10 cellular contexts compared by ENCODE assay signal in genomic region chr19:38676023-38676877, GRCh38. TPM values are rescaled to one million over a fixed set of nuclear protein-coding genes. Genes with fewer than 3 reads are reported as not detected.
DNase-seq lines count a peak whose midpoint lies in the region; ATAC-seq, FAIRE-seq and TF ChIP-seq lines count a peak whose summit lies in the region.
"Had no signal": no experiment of that assay in that cellular context is flagged by ENCODE, and none has a peak within 500 bp of the region (broad histone marks: within the 10 kb centered on the region; RNA-seq: fewer than 3 reads in every experiment).

No MANE protein-coding gene starts in this region.

- no peak overlapping the region for H2AK5ac ChIP-seq in H1 (ENCODE audit: low read depth, low read length)

- H2BK5ac ChIP-seq in H1 (ENCODE audit: low read depth, low read length), result peak overlapping the region; percentile 61; the same call in 1 of the 2 replicates

- H3K9me3 ChIP-seq in CD4-positive, CD25-positive, alpha-beta regulatory T cell (ENCODE audit: control insufficient read depth in 2 of 2, low read length in 2 of 2), result no peaks in the 10 kb centered on the region
- H3K9me3 ChIP-seq in PC-9 (ENCODE audit: insufficient read depth, low read depth) (no peaks in the 10 kb centered on the region), H1 (ENCODE audit: insufficient read depth in 2 of 2, low read depth in 1 of 2, low read length in 1 of 2) (no peaks in the 10 kb centered on the region), BE2C (no peaks in the 10 kb centered on the region)

- H2BK120ac ChIP-seq in H1 (replicated peaks; ENCODE audit: low read depth, low read length), result no peak overlapping the region

- peaks cover 58% of the 10 kb centered on the region for H4K20me1 ChIP-seq in PC-9 (ENCODE audit: insufficient read depth)
- H4K20me1 ChIP-seq in H1 (replicated peaks in 1 of 2; ENCODE audit: control insufficient read depth in 1 of 2, insufficient read depth in 2 of 2, low read length in 2 of 2), result peaks cover 6 to 25% of the 10 kb centered on the region in 2 experiments

- H3K27me3 ChIP-seq in CD4-positive, CD25-positive, alpha-beta regulatory T cell (ENCODE audit: control insufficient read depth, insufficient read depth, low read length), result no peaks in the 10 kb centered on the region
- H3K27me3 ChIP-seq in PC-9 (ENCODE audit: insufficient read depth, low read depth), result no peaks in the 10 kb centered on the region
- H3K27me3 ChIP-seq in H1 (replicated peaks in 1 of 4; ENCODE audit: control insufficient read depth in 3 of 4, extremely low read depth in 1 of 4, insufficient read depth in 3 of 4, low read length in 3 of 4), result no peaks in the 10 kb centered on the region
- H3K27me3 ChIP-seq in BE2C, result no peaks in the 10 kb centered on the region

- H2BK15ac ChIP-seq in H1 (ENCODE audit: low read length), result no peak overlapping the region

- no peak overlapping the region for H2BK12ac ChIP-seq in H1 (ENCODE audit: low read depth, low read length)

- TF ChIP-seq EP300 in H1 (IDR thresholded peaks at IDR 0.05; ENCODE audit: borderline replicate concordance in 1 of 2, low read depth in 2 of 2, low read length in 2 of 2), result no peak

- TF ChIP-seq RAD21 in H1 (IDR thresholded peaks at IDR 0.05 in 1 of 2, conservative IDR thresholded peaks at IDR 0.05 in 1 of 2; ENCODE audit: low read depth in 2 of 2, low read length in 2 of 2), result no peak

- peak overlapping the region; percentile 10 for H3K4me3 ChIP-seq in CD4-positive, CD25-positive, alpha-beta regulatory T cell (ENCODE audit: low read depth, low read length)
- H3K4me3 ChIP-seq in PC-9, result no peak overlapping the region
- no peak overlapping the region for H3K4me3 ChIP-seq in H1 (ENCODE audit: extremely low read depth in 1 of 4, insufficient read depth in 2 of 4, low read depth in 3 of 4, low read length in 4 of 4)
- no peak overlapping the region for H3K4me3 ChIP-seq in BE2C (ENCODE audit: low read depth, low read length)

- no peak for TF ChIP-seq CTCF in PC-9 (conservative IDR thresholded peaks at IDR 0.05)
- no peak for TF ChIP-seq CTCF in H1 (IDR thresholded peaks at IDR 0.05; ENCODE audit: control extremely low read depth in 1 of 3, insufficient read depth in 1 of 3, low read depth in 1 of 3, low read length in 3 of 3)
- TF ChIP-seq CTCF in nephron (IDR thresholded peaks at IDR 0.05; ENCODE audit: unreplicated experiment in 3 of 3), result no peak
- no peak for TF ChIP-seq CTCF in BE2C (IDR thresholded peaks at IDR 0.05; ENCODE audit: low read depth, low read length)

- no peaks in the 10 kb centered on the region for H3K9me3 Mint-ChIP-seq in CD4-positive, CD25-positive, alpha-beta regulatory T cell
- H3K9me3 Mint-ChIP-seq in nephron, result no peaks in the 10 kb centered on the region

- H3K56ac ChIP-seq in H1 (replicated peaks; ENCODE audit: insufficient read length, low read depth, low read length), result no peak overlapping the region

- no peaks in the 10 kb centered on the region for H3K9me2 ChIP-seq in PC-9 (ENCODE audit: insufficient read depth)

- no peak overlapping the region; the same call in 1 of the 2 replicates for H4K8ac ChIP-seq in H1 (ENCODE audit: extremely low read depth, insufficient read depth, low read length)

- CTCF ChIA-PET in PC-9 (lab: Charles Lee) (no interaction called here), H1 (lab: Charles Lee; ENCODE audit: partially characterized antibody) (interaction anchor here (1.0 to 3.3 kb wide), 8 partner anchors 10 to 65 kb away, joined by 3 to 10 read pairs (median 5); no protein-coding TSS in a partner anchor)

- H3K27ac Mint-ChIP-seq in CD4-positive, CD25-positive, alpha-beta regulatory T cell, result peak overlapping the region; percentile 85 to 95 (median 89)
- peak overlapping the region; percentile 91 to 99 (median 99) for H3K27ac Mint-ChIP-seq in nephron

- H3K14ac ChIP-seq in H1 (ENCODE audit: insufficient read length), result no peak overlapping the region

- H2AFZ ChIP-seq in PC-9 (no peak overlapping the region), H1 (ENCODE audit: low read length) (no peak overlapping the region)

- H2BK20ac ChIP-seq in H1 (ENCODE audit: low read length), result no peak overlapping the region

- peak overlapping the region; percentile 60 for H3K27ac ChIP-seq in CD4-positive, CD25-positive, alpha-beta regulatory T cell (ENCODE audit: insufficient read depth, low read length, poor library complexity, severe bottlenecking)
- peak overlapping the region; percentile 37; the same call in 1 of the 2 replicates for H3K27ac ChIP-seq in PC-9
- H3K27ac ChIP-seq in H1 (ENCODE audit: low read depth, low read length), result 0 out of 2 replicates have a peak overlapping the region, but pooled peaks have one; percentile 5

- no peaks in the 10 kb centered on the region for H3K23me2 ChIP-seq in H1 (ENCODE audit: low read depth, low read length)

- H3K4me3 Mint-ChIP-seq in CD4-positive, CD25-positive, alpha-beta regulatory T cell, result peak overlapping the region in 3 of 4 donors; percentile 13 to 92 (median 81)
- H3K4me3 Mint-ChIP-seq in nephron, result peak overlapping the region in 2 of 3 experiments; percentile 21 to 28

- POLR2A ChIA-PET in PC-9 (lab: Charles Lee; ENCODE audit: unreplicated experiment), result no interaction called here
- POLR2A ChIA-PET in H1 (lab: Charles Lee; ENCODE audit: partially characterized antibody), result interaction anchor here (1.0 to 23.4 kb wide), 3 partner anchors 14 to 39 kb away, joined by 4 to 495 read pairs (median 4); partner anchors contain the start of gene ACTN4

- H3K9ac ChIP-seq in H1 (replicated peaks in 1 of 4; ENCODE audit: extremely low read depth in 1 of 4, low read depth in 3 of 4, low read length in 3 of 4), result no peak overlapping the region

- H3K23ac ChIP-seq in H1 (ENCODE audit: insufficient read length), result no peak overlapping the region

- peaks cover 12 to 89% (median 65%) of the 10 kb centered on the region in 4 donors for H3K4me1 Mint-ChIP-seq in CD4-positive, CD25-positive, alpha-beta regulatory T cell
- H3K4me1 Mint-ChIP-seq in nephron, result peaks cover 74% of the 10 kb centered on the region

- no peak for ATAC-seq in CD4-positive, CD25-positive, alpha-beta regulatory T cell (ENCODE audit: low read depth in 2 of 2)
- ATAC-seq in GM21786 (IDR thresholded peaks at IDR 0.05; ENCODE audit: unreplicated experiment), result no peak

- intact Hi-C loops in PC-9 (cut with micrococcal nuclease; ENCODE audit: unreplicated experiment), result no loop called here

- no peaks in the 10 kb centered on the region for H3K36me3 ChIP-seq in CD4-positive, CD25-positive, alpha-beta regulatory T cell (ENCODE audit: control insufficient read depth, insufficient read depth, low read length)
- peaks cover 17% of the 10 kb centered on the region; the same call in 1 of the 2 replicates for H3K36me3 ChIP-seq in PC-9 (ENCODE audit: low read depth)
- no peaks in the 10 kb centered on the region for H3K36me3 ChIP-seq in H1 (ENCODE audit: control insufficient read depth in 2 of 4, insufficient read depth in 4 of 4, low read length in 3 of 4)
- no peaks in the 10 kb centered on the region for H3K36me3 ChIP-seq in BE2C

- peaks cover 18% of the 10 kb centered on the region for H3K36me3 Mint-ChIP-seq in CD4-positive, CD25-positive, alpha-beta regulatory T cell
- H3K36me3 Mint-ChIP-seq in nephron (ENCODE audit: low read depth), result peaks cover 22% of the 10 kb centered on the region

- peaks cover 80% of the 10 kb centered on the region for H3K4me1 ChIP-seq in CD4-positive, CD25-positive, alpha-beta regulatory T cell (ENCODE audit: control insufficient read depth, insufficient read depth, low read length, poor library complexity, severe bottlenecking)
- H3K4me1 ChIP-seq in PC-9 (replicated peaks; ENCODE audit: insufficient read depth) (peaks cover 41% of the 10 kb centered on the region), H1 (replicated peaks in 1 of 4; ENCODE audit: control insufficient read depth in 3 of 4, insufficient read depth in 4 of 4, low read length in 3 of 4) (peaks cover 3 to 12% (median 6%) of the 10 kb centered on the region in 4 experiments), BE2C (no peaks in the 10 kb centered on the region)

- H3K27me3 Mint-ChIP-seq in CD4-positive, CD25-positive, alpha-beta regulatory T cell, result no peaks in the 10 kb centered on the region
- no peaks in the 10 kb centered on the region for H3K27me3 Mint-ChIP-seq in nephron (ENCODE audit: low read depth)

- no TSS peak for BruUV-seq in PC-9 (replicated peaks; lab: Mats Ljungman, UMichigan)

- peaks cover 25% of the 10 kb centered on the region for H3K79me1 ChIP-seq in H1 (ENCODE audit: low read depth, low read length)

- no peak for DNase-seq in CD4-positive, CD25-positive, alpha-beta regulatory T cell
- no peak for DNase-seq in PC-9
- no peak for DNase-seq in H1 (ENCODE audit: low read depth in 1 of 2, low spot score in 2 of 2)
- no peak for DNase-seq in NCI-H82 treated with DMSO at 0.1 percent for 48 hours (lab: John Stamatoyannopoulos, UW; ENCODE audit: unreplicated experiment)
- DNase-seq in BE2C, result no peak
- no peak for DNase-seq in NCI-H526 (lab: John Stamatoyannopoulos, UW)
- DNase-seq: NCI-H82 had no signal

- FAIRE-seq in H1 (lab: Jason Lieb, UNC), result no peak

- H3K4ac ChIP-seq in H1 (replicated peaks; ENCODE audit: insufficient read length, low read depth, low read length), result peak overlapping the region; percentile 5

- no peak overlapping the region for H4K91ac ChIP-seq in H1 (replicated peaks; ENCODE audit: insufficient read length, low read length)

- no peak for TF ChIP-seq POLR2A in H1 (IDR thresholded peaks at IDR 0.05; ENCODE audit: control extremely low read depth in 1 of 2, low read depth in 2 of 2, low read length in 2 of 2)

- H3K4me2 ChIP-seq in PC-9 (no peak overlapping the region), H1 (ENCODE audit: insufficient read depth in 1 of 2, low read depth in 2 of 2, low read length in 2 of 2) (no peak overlapping the region)

- no peak overlapping the region for H4K5ac ChIP-seq in H1 (ENCODE audit: insufficient read length, low read depth, low read length)

- 87% methylated on average over 13 of the region's 13 CpGs; no CpG with 5 or more reads in 1 of the 2 experiments for WGBS in H1 (ENCODE audit: extremely low coverage in 1 of 2, insufficient coverage in 1 of 2, insufficient read length in 1 of 2, insufficient replicate concordance in 2 of 2, low coverage in 1 of 2, low lambda C conversion rate in 2 of 2, missing lambda C conversion rate in 1 of 2), 2 experiments

- H3K18ac ChIP-seq in H1 (ENCODE audit: extremely low read depth, low read length), result no peak overlapping the region

- H3K79me2 ChIP-seq in PC-9 (ENCODE audit: low read depth), result peaks cover 96% of the 10 kb centered on the region
- H3K79me2 ChIP-seq in H1 (ENCODE audit: control insufficient read depth in 1 of 2, insufficient read depth in 2 of 2, low read length in 2 of 2), result peaks cover 26 to 89% of the 10 kb centered on the region in 2 experiments

- H3F3A ChIP-seq in PC-9 (ENCODE audit: insufficient read depth, low read depth), result peaks cover 59% of the 10 kb centered on the region

RNA-seq across cellular contexts. Expression of gene ACTN4, which starts 28.8 kb away (rescaled TPM):
- 323 TPM for total RNA-seq in CD4-positive, CD25-positive, alpha-beta regulatory T cell
- polyA plus RNA-seq in CD4-positive, CD25-positive, alpha-beta regulatory T cell, result 10 to 100 TPM; 11.2 to 22.2 (median 15.7) TPM
- total RNA-seq in PC-9 (2021), result 1,066 and 1,233 TPM in 2 replicates
- 520 and 530 TPM in 2 replicates for total RNA-seq in H1 (2021; fragmentation: NEBNext Ultra II Directional; extraction: Animal tissue kit (Norgen Biotek cat#: 25700))
- 211 and 281 TPM in 2 replicates for polyA plus RNA-seq in H1 (2011; rRNA removed)
- 223 TPM for polyA plus RNA-seq in H1 (2011; cell fraction: cytosol; rRNA removed)
- polyA plus RNA-seq in H1 (2011; cell fraction: nucleus; rRNA removed), result 1,059 TPM
- polyA plus RNA-seq in H1 (2012, experiment 1 of 2), result 374 to 504 TPM (median 451 TPM) in 4 replicates
- 171 TPM for polyA plus RNA-seq in H1 (2012, experiment 2 of 2)
- 279 TPM for polyA plus RNA-seq in H1 (2013, experiment 1 of 2)
- 254 TPM for polyA plus RNA-seq in H1 (2013, experiment 2 of 2)
- polyA minus RNA-seq in H1 (2011; rRNA and poly(A)+ RNA removed), result 190 and 202 TPM in 2 replicates
- polyA minus RNA-seq in H1 (2011; cell fraction: cytosol; rRNA and poly(A)+ RNA removed), result 103 TPM
- polyA minus RNA-seq in H1 (2011; cell fraction: nucleus; rRNA and poly(A)+ RNA removed), result 171 TPM
- 179 TPM for polyA plus RNA-seq in BE2C (2012; ENCODE audit: insufficient read depth, insufficient read length, low read depth)

RNA-seq across cellular contexts. Expression of gene EIF3K, which starts 57.3 kb away (rescaled TPM):
- 319 TPM for total RNA-seq in CD4-positive, CD25-positive, alpha-beta regulatory T cell
- polyA plus RNA-seq in CD4-positive, CD25-positive, alpha-beta regulatory T cell, result 100 to 1,000 TPM; 429 to 508 (median 476) TPM
- 230 and 292 TPM in 2 replicates for total RNA-seq in PC-9 (2021)
- total RNA-seq in H1 (2021; fragmentation: NEBNext Ultra II Directional; extraction: Animal tissue kit (Norgen Biotek cat#: 25700)), result 329 and 344 TPM in 2 replicates
- polyA plus RNA-seq in H1 (2011; rRNA removed), result 937 and 977 TPM in 2 replicates
- polyA plus RNA-seq in H1 (2011; cell fraction: cytosol; rRNA removed), result 945 TPM
- polyA plus RNA-seq in H1 (2011; cell fraction: nucleus; rRNA removed), result 915 TPM
- polyA plus RNA-seq in H1 (2012, experiment 1 of 2), result 382 to 549 TPM (median 528 TPM) in 4 replicates
- polyA plus RNA-seq in H1 (2012, experiment 2 of 2), result 458 TPM
- 236 TPM for polyA plus RNA-seq in H1 (2013, experiment 1 of 2)
- 236 TPM for polyA plus RNA-seq in H1 (2013, experiment 2 of 2)
- 386 and 450 TPM in 2 replicates for polyA minus RNA-seq in H1 (2011; rRNA and poly(A)+ RNA removed)
- 188 TPM for polyA minus RNA-seq in H1 (2011; cell fraction: cytosol; rRNA and poly(A)+ RNA removed)
- polyA minus RNA-seq in H1 (2011; cell fraction: nucleus; rRNA and poly(A)+ RNA removed), result 180 TPM
- polyA plus RNA-seq in BE2C (2012; ENCODE audit: insufficient read depth, insufficient read length, low read depth), result 581 TPM

RNA-seq across cellular contexts. Expression of gene MAP4K1, which starts 58.5 kb away (rescaled TPM):
- 310 TPM for total RNA-seq in CD4-positive, CD25-positive, alpha-beta regulatory T cell
- polyA plus RNA-seq in CD4-positive, CD25-positive, alpha-beta regulatory T cell, result 100 to 1,000 TPM; 117 to 164 (median 140) TPM
- 3.5 and 6.8 TPM in 2 replicates for total RNA-seq in PC-9 (2021)
- 10.4 and 14.4 TPM in 2 replicates for total RNA-seq in H1 (2021; fragmentation: NEBNext Ultra II Directional; extraction: Animal tissue kit (Norgen Biotek cat#: 25700))
- 9.0 and 22.0 TPM in 2 replicates for polyA plus RNA-seq in H1 (2011; rRNA removed)
- 8.0 TPM for polyA plus RNA-seq in H1 (2011; cell fraction: cytosol; rRNA removed)
- polyA plus RNA-seq in H1 (2011; cell fraction: nucleus; rRNA removed), result 12.8 TPM
- 9.6 to 16.0 TPM (median 13.8 TPM) in 4 replicates for polyA plus RNA-seq in H1 (2012, experiment 1 of 2)
- 7.3 TPM for polyA plus RNA-seq in H1 (2012, experiment 2 of 2)
- 14.6 TPM for polyA plus RNA-seq in H1 (2013, experiment 1 of 2)
- 11.8 TPM for polyA plus RNA-seq in H1 (2013, experiment 2 of 2)
- polyA minus RNA-seq in H1 (2011; rRNA and poly(A)+ RNA removed), result 1.1 and 1.6 TPM in 2 replicates
- polyA minus RNA-seq in H1 (2011; cell fraction: cytosol; rRNA and poly(A)+ RNA removed), result 3.7 TPM
- 2.0 TPM for polyA minus RNA-seq in H1 (2011; cell fraction: nucleus; rRNA and poly(A)+ RNA removed)
- polyA plus RNA-seq in BE2C (2012; ENCODE audit: insufficient read depth, insufficient read length, low read depth), result 10.0 TPM
- total RNA-seq: glomerular endothelial cell had no signal

Comparison
In these comparisons a context has a peak if more than half of its experiments do, and no peak if none do; other contexts are left out.
1. H3K27ac ChIP-seq: peak in every context shown above with its lines; median percentile 60 in CD4-positive, CD25-positive, alpha-beta regulatory T cell; 37 in PC-9; 5 in H1.
2. RNA of gene MAP4K1, which starts 58.5 kb away (total RNA-seq): 310 TPM in CD4-positive, CD25-positive, alpha-beta regulatory T cell (single experiment); 10.4 to 14.4 TPM in H1 and 3.5 to 6.8 TPM in PC-9; every median in the first group is over 10 times any median in the second.